In the genomic region with DNA sequence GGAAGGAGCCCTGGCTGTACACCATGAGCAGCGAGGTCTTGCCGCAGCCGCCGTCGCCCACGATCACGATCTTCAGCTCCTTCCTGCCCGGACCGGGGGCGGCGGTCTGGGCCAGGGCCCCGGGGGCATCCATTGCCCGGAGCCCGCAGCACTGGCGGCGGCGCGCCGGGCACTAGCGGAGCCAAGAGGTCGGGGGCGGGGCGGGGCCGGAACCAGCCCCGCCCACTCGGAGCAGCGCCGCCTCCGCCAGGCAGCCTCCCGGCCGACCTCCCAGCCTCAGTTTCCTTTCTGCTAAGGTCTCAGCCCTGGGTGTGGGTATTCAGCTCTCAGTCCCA, we compare ENCODE assay signal across 8 cellular contexts. TPM values are rescaled to one million over a fixed set of nuclear protein-coding genes. Genes with fewer than 3 reads are reported as not detected.
DNase-seq lines count a peak whose midpoint lies in the region; ATAC-seq, FAIRE-seq and TF ChIP-seq lines count a peak whose summit lies in the region.

A gene with protein sequence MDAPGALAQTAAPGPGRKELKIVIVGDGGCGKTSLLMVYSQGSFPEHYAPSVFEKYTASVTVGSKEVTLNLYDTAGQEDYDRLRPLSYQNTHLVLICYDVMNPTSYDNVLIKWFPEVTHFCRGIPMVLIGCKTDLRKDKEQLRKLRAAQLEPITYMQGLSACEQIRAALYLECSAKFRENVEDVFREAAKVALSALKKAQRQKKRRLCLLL (minus strand): TSS at position 188 of the 335 bp plus-strand sequence. CDS start 55 bp downstream, at position 133.

- peak within 1 kb of the TSS; percentile 97 for H3K4me2 ChIP-seq in DOHH2 (ENCODE audit: low read length)

- H3K4me3 Mint-ChIP-seq in activated T-helper 1 cell treated with anti-CD3 and anti-CD28 coated beads, Interleukin-12 subunit alpha, Interleukin-12 subunit beta, Interleukin-2, Interleukin-4 antibody, amounts not matched to agents 30 ng/mL and 10 ng/mL and 1 ng/mL, durations not matched to agents 14 hours and 24 hours and 36 hours: peak within 1 kb of the TSS; percentile 96

- peaks cover 11% of the 10 kb centered on the region for H3F3A ChIP-seq in DOHH2 (ENCODE audit: control insufficient read depth, insufficient read depth)

- intact Hi-C loops in activated T-helper 1 cell treated with anti-CD3 and anti-CD28 coated beads, Interleukin-12 subunit alpha, Interleukin-12 subunit beta, Interleukin-2, Interleukin-4 antibody, amounts not matched to agents 30 ng/mL and 10 ng/mL and 1 ng/mL, durations not matched to agents 14 hours and 24 hours and 36 hours (cut with micrococcal nuclease): loop anchor here (1.0 to 5.0 kb wide), 6 partner anchors 11 to 441 kb away; a partner anchor contains a TSS
- intact Hi-C loops in pancreas (cut with DNase I): loop anchor here in 1 of 3 donors (10.0 kb wide), 1 partner anchor 91 kb away; a partner anchor contains a TSS

- peak within 1 kb of the TSS; percentile 43 for H3K27ac ChIP-seq in DOHH2 (ENCODE audit: low read depth, low read length)
- peak within 1 kb of the TSS; percentile 95 for H3K27ac ChIP-seq in KOPT-K1 (ENCODE audit: low read depth, low read length, poor library complexity, severe bottlenecking)
- peak within 1 kb of the TSS; percentile 54 to 100 (median 88) for H3K27ac ChIP-seq in pancreas

- no peak for TF ChIP-seq CTCF in DOHH2 (IDR thresholded peaks at IDR 0.05; ENCODE audit: low read depth, low read length, poor library complexity, severe bottlenecking)
- no peak for TF ChIP-seq CTCF in pancreas (IDR thresholded peaks at IDR 0.05)

- no peaks in the 10 kb centered on the region for H3K27me3 Mint-ChIP-seq in activated T-helper 1 cell treated with anti-CD3 and anti-CD28 coated beads, Interleukin-12 subunit alpha, Interleukin-12 subunit beta, Interleukin-2, Interleukin-4 antibody, amounts not matched to agents 30 ng/mL and 10 ng/mL and 1 ng/mL, durations not matched to agents 14 hours and 24 hours and 36 hours (ENCODE audit: insufficient read depth)

- no peaks in the 10 kb centered on the region for H3K9me3 Mint-ChIP-seq in activated T-helper 1 cell treated with anti-CD3 and anti-CD28 coated beads, Interleukin-12 subunit alpha, Interleukin-12 subunit beta, Interleukin-2, Interleukin-4 antibody, amounts not matched to agents 30 ng/mL and 10 ng/mL and 1 ng/mL, durations not matched to agents 14 hours and 24 hours and 36 hours

- ATAC-seq in GM21423 (IDR thresholded peaks at IDR 0.05; ENCODE audit: unreplicated experiment) (peak; percentile 19), pancreas (peak; percentile 7 to 17 (median 12)), HG03378 (IDR thresholded peaks at IDR 0.05; ENCODE audit: unreplicated experiment) (no peak)

- H3K4me1 Mint-ChIP-seq in activated T-helper 1 cell treated with anti-CD3 and anti-CD28 coated beads, Interleukin-12 subunit alpha, Interleukin-12 subunit beta, Interleukin-2, Interleukin-4 antibody, amounts not matched to agents 30 ng/mL and 10 ng/mL and 1 ng/mL, durations not matched to agents 14 hours and 24 hours and 36 hours (ENCODE audit: low read depth): peaks cover 61% of the 10 kb centered on the region

- peaks cover 14% of the 10 kb centered on the region for H3K36me3 ChIP-seq in DOHH2 (ENCODE audit: control insufficient read depth, low read length)
- H3K36me3 ChIP-seq in KOPT-K1 (ENCODE audit: insufficient read depth, low read length): peaks cover 36% of the 10 kb centered on the region
- no peaks in the 10 kb centered on the region for H3K36me3 ChIP-seq in pancreas

- peaks cover 25% of the 10 kb centered on the region for H3K36me3 Mint-ChIP-seq in activated T-helper 1 cell treated with anti-CD3 and anti-CD28 coated beads, Interleukin-12 subunit alpha, Interleukin-12 subunit beta, Interleukin-2, Interleukin-4 antibody, amounts not matched to agents 30 ng/mL and 10 ng/mL and 1 ng/mL, durations not matched to agents 14 hours and 24 hours and 36 hours (ENCODE audit: low read depth)

- no peak for DNase-seq in activated T-helper 1 cell treated with anti-CD3 and anti-CD28 coated beads, Interleukin-12 subunit alpha, Interleukin-12 subunit beta, Interleukin-2, Interleukin-4 antibody, amounts not matched to agents 30 ng/mL and 10 ng/mL and 1 ng/mL, durations not matched to agents 14 hours and 24 hours and 36 hours (ENCODE audit: low spot score)
- DNase-seq in germinal center (ENCODE audit: low spot score) (peak; percentile 72), pancreas (peak in 2 of 6 donors; percentile 81 to 84), NCI-H774 (lab: John Stamatoyannopoulos, UW) (no peak)

- WGBS in pancreas, 2 donors: 1 to 2% methylated on average over 20 to 31 of the region's 31 CpGs

- H3K4me3 ChIP-seq in DOHH2 (ENCODE audit: low read length) (peak within 1 kb of the TSS; percentile 89), pancreas (peak within 1 kb of the TSS; percentile 27 to 68 (median 50))

- FAIRE-seq in pancreas (lab: Jason Lieb, UNC): no peak

- no peaks in the 10 kb centered on the region for H3K9me2 ChIP-seq in DOHH2 (replicated peaks; ENCODE audit: control insufficient read depth, low read length)

- H3K27ac Mint-ChIP-seq in activated T-helper 1 cell treated with anti-CD3 and anti-CD28 coated beads, Interleukin-12 subunit alpha, Interleukin-12 subunit beta, Interleukin-2, Interleukin-4 antibody, amounts not matched to agents 30 ng/mL and 10 ng/mL and 1 ng/mL, durations not matched to agents 14 hours and 24 hours and 36 hours: peak within 1 kb of the TSS; percentile 99

- no peaks in the 10 kb centered on the region for H3K9me3 ChIP-seq in DOHH2 (ENCODE audit: control insufficient read depth, insufficient read depth, low read length)
- H3K9me3 ChIP-seq in KOPT-K1 (ENCODE audit: insufficient read depth, low read length, poor library complexity, severe bottlenecking): no peaks in the 10 kb centered on the region
- H3K9me3 ChIP-seq in pancreas: no peaks in the 10 kb centered on the region

- H3K79me2 ChIP-seq in DOHH2 (ENCODE audit: control insufficient read depth, low read length): peaks cover 34% of the 10 kb centered on the region

- H3K4me1 ChIP-seq in DOHH2 (ENCODE audit: control insufficient read depth, low read length): peaks cover 66% of the 10 kb centered on the region
- H3K4me1 ChIP-seq in pancreas: peaks cover 34 to 38% (median 35%) of the 10 kb centered on the region in 3 donors

- no peaks in the 10 kb centered on the region for H4K20me1 ChIP-seq in DOHH2 (ENCODE audit: control insufficient read depth, insufficient read depth, low read depth, low read length)

- no peaks in the 10 kb centered on the region for H3K27me3 ChIP-seq in DOHH2 (ENCODE audit: control insufficient read depth, low read length)
- no peaks in the 10 kb centered on the region for H3K27me3 ChIP-seq in pancreas

RNA-seq across cellular contexts. Expression of the gene that starts here (rescaled TPM):
- total RNA-seq in activated T-helper 1 cell treated with anti-CD3 and anti-CD28 coated beads, Interleukin-12 subunit alpha, Interleukin-12 subunit beta, Interleukin-2, Interleukin-4 antibody, amounts not matched to agents 30 ng/mL and 10 ng/mL and 1 ng/mL, durations not matched to agents 14 hours and 24 hours and 36 hours: 111 and 112 TPM in 2 replicates
- total RNA-seq in pancreas: 10 to 100 TPM in 1 of 6 donors, 1 to 10 TPM in 5; 3.6 to 12.6 (median 4.9) TPM
- polyA plus RNA-seq in pancreas: 1 to 10 TPM; 2.8 to 5.6 TPM

Comparison
In these comparisons a context has a peak if more than half of its experiments do, and no peak if none do; other contexts are left out.
1. H3K27ac ChIP-seq: peak in every context shown above with its lines; median percentile 95 in KOPT-K1; 88 in pancreas; 43 in DOHH2.